In the genomic region with DNA sequence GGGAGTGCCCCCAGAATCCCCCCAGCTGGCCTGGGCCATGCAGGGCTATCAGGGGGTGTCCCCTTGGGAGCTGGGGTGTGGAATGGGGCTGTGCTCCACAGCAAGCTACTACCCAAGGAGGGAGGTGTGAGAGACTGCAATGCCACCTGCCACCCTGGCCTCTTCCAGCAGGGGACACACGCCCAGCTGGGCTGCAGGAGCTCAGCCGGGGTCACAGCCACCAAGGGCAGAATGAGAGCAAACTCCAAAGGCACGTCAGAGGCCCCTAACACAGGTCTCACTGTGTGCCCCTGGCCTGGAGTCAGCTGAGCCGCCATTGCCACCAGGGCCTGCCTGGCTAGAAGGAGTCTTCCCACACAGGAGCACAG, we compare ENCODE assay signal across 16 cellular contexts. TPM values are rescaled to one million over a fixed set of nuclear protein-coding genes. Genes with fewer than 3 reads are reported as not detected.
A peak's percentile ranks its signal among the peaks of the same experiment; 100 is the strongest.
DNase-seq lines count a peak whose midpoint lies in the region; ATAC-seq and TF ChIP-seq lines count a peak whose summit lies in the region.
"Had no signal": no experiment of that assay in that cellular context is flagged by ENCODE, and none has a peak within 500 bp of the region (broad histone marks: within the 10 kb centered on the region; RNA-seq: fewer than 3 reads in every experiment).

No MANE protein-coding gene starts in this region.

- H3K36me3 ChIP-seq in thyroid gland = peaks cover 22 to 27% of the 10 kb centered on the region in 2 donors

- H3K4me3 ChIP-seq in thyroid gland (replicated peaks in 1 of 3) = no peak overlapping the region
- H3K4me3 ChIP-seq: GM12878, HAP-1 had no signal

- intact Hi-C loops in thyroid gland (cut with DNase I) = no loop called here

- POLR2A ChIA-PET in activated naive CD8-positive, alpha-beta T cell treated with anti-CD3 and anti-CD28 coated beads, Interleukin-2, amount 10 ng/mL, durations not matched to agents 7 days and 5 days (lab: Charles Lee) = no interaction called here

- H3K36me3 Mint-ChIP-seq in activated naive CD8-positive, alpha-beta T cell treated with anti-CD3 and anti-CD28 coated beads, Interleukin-2, amount 10 ng/mL, durations not matched to agents 7 days and 5 days = peaks cover 2% of the 10 kb centered on the region
- H3K36me3 Mint-ChIP-seq in activated naive CD8-positive, alpha-beta T cell treated with anti-CD3 and anti-CD28 coated beads for 36 hours = no peaks in the 10 kb centered on the region
- no peaks in the 10 kb centered on the region for H3K36me3 Mint-ChIP-seq in neural crest cell (ENCODE audit: low read depth)
- peaks cover 0 to 6% of the 10 kb centered on the region in 2 donors for H3K36me3 Mint-ChIP-seq in activated T-cell treated with anti-CD3 and anti-CD28 coated beads, Interleukin-2, amount 50 U/mL, for 72 hours (ENCODE audit: insufficient read depth in 2 of 2)

- H3K4me3 Mint-ChIP-seq in activated naive CD8-positive, alpha-beta T cell treated with anti-CD3 and anti-CD28 coated beads, Interleukin-2, amount 10 ng/mL, durations not matched to agents 7 days and 5 days = no peak overlapping the region
- H3K4me3 Mint-ChIP-seq in activated naive CD8-positive, alpha-beta T cell treated with anti-CD3 and anti-CD28 coated beads for 36 hours = no peak overlapping the region
- no peak overlapping the region for H3K4me3 Mint-ChIP-seq in neural crest cell
- H3K4me3 Mint-ChIP-seq in activated T-cell treated with anti-CD3 and anti-CD28 coated beads, Interleukin-2, amount 50 U/mL, for 72 hours = no peak overlapping the region

- H3K9me3 ChIP-seq in thyroid gland = no peaks in the 10 kb centered on the region
- H3K9me3 ChIP-seq: HAP-1 had no signal

- ATAC-seq in activated naive CD8-positive, alpha-beta T cell treated with anti-CD3 and anti-CD28 coated beads, Interleukin-2, amount 10 ng/mL, durations not matched to agents 7 days and 5 days (ENCODE audit: low read depth) = no peak
- no peak for ATAC-seq in HG02981 (IDR thresholded peaks at IDR 0.05; ENCODE audit: unreplicated experiment)
- ATAC-seq in HG03378 (IDR thresholded peaks at IDR 0.05; ENCODE audit: unreplicated experiment) = no peak
- ATAC-seq in activated T-cell treated with anti-CD3 and anti-CD28 coated beads, Interleukin-2, amount 50 U/mL, for 72 hours (replicated peaks in 1 of 2) = no peak
- ATAC-seq: GM12878 had no signal

- no peaks in the 10 kb centered on the region for H3K27me3 ChIP-seq in thyroid gland

- no peak for TF ChIP-seq POLR2A in thyroid gland (IDR thresholded peaks at IDR 0.05)

- no peak for TF ChIP-seq CTCF in neural crest cell (conservative IDR thresholded peaks at IDR 0.05)
- TF ChIP-seq CTCF in thyroid gland (IDR thresholded peaks at IDR 0.05) = no peak

- 95 to 100% methylated on average over 2 to 4 of the region's 4 CpGs for whole genome bisulfite sequencing in thyroid gland, 2 donors

- no peaks in the 10 kb centered on the region for H3K27me3 Mint-ChIP-seq in activated naive CD8-positive, alpha-beta T cell treated with anti-CD3 and anti-CD28 coated beads, Interleukin-2, amount 10 ng/mL, durations not matched to agents 7 days and 5 days
- H3K27me3 Mint-ChIP-seq in activated naive CD8-positive, alpha-beta T cell treated with anti-CD3 and anti-CD28 coated beads for 36 hours = no peaks in the 10 kb centered on the region
- H3K27me3 Mint-ChIP-seq in neural crest cell (ENCODE audit: low read depth) = no peaks in the 10 kb centered on the region
- H3K27me3 Mint-ChIP-seq in activated T-cell treated with anti-CD3 and anti-CD28 coated beads, Interleukin-2, amount 50 U/mL, for 72 hours (ENCODE audit: low read depth) = no peaks in the 10 kb centered on the region

- H3K27ac Mint-ChIP-seq in activated naive CD8-positive, alpha-beta T cell treated with anti-CD3 and anti-CD28 coated beads, Interleukin-2, amount 10 ng/mL, durations not matched to agents 7 days and 5 days = no peak overlapping the region
- H3K27ac Mint-ChIP-seq in activated naive CD8-positive, alpha-beta T cell treated with anti-CD3 and anti-CD28 coated beads for 36 hours = no peak overlapping the region
- peak overlapping the region; percentile 6 for H3K27ac Mint-ChIP-seq in neural crest cell (ENCODE audit: unreplicated experiment)
- H3K27ac Mint-ChIP-seq in activated T-cell treated with anti-CD3 and anti-CD28 coated beads, Interleukin-2, amount 50 U/mL, for 72 hours = no peak overlapping the region

- no peaks in the 10 kb centered on the region for H3K9me3 Mint-ChIP-seq in activated naive CD8-positive, alpha-beta T cell treated with anti-CD3 and anti-CD28 coated beads, Interleukin-2, amount 10 ng/mL, durations not matched to agents 7 days and 5 days
- H3K9me3 Mint-ChIP-seq in activated naive CD8-positive, alpha-beta T cell treated with anti-CD3 and anti-CD28 coated beads for 36 hours = no peaks in the 10 kb centered on the region
- H3K9me3 Mint-ChIP-seq in neural crest cell = no peaks in the 10 kb centered on the region
- no peaks in the 10 kb centered on the region for H3K9me3 Mint-ChIP-seq in activated T-cell treated with anti-CD3 and anti-CD28 coated beads, Interleukin-2, amount 50 U/mL, for 72 hours

- peaks cover 27 to 35% of the 10 kb centered on the region in 2 donors for H3K4me1 ChIP-seq in thyroid gland
- H3K4me1 ChIP-seq: HAP-1 had no signal

- DNase-seq in activated naive CD8-positive, alpha-beta T cell treated with anti-CD3 and anti-CD28 coated beads, Interleukin-2, amount 10 ng/mL, durations not matched to agents 7 days and 5 days = peak; percentile 26
- DNase-seq in activated naive CD8-positive, alpha-beta T cell treated with anti-CD3 and anti-CD28 coated beads for 36 hours = no peak
- DNase-seq in epidermal melanocyte (ENCODE audit: insufficient read length, low spot score) = peak; percentile 9
- DNase-seq in neural crest cell (ENCODE audit: low read depth, low spot score) = no peak
- no peak for DNase-seq in thyroid gland
- no peak for DNase-seq in activated T-cell treated with anti-CD3 and anti-CD28 coated beads, Interleukin-2, amount 50 U/mL, for 72 hours
- DNase-seq: GDM1, NCI-H1417 treated with DMSO at 0.1 percent for 48 hours, NCI-H2029, NCI-H2171, NCI-H446 treated with DMSO at 0.1 percent for 48 hours, OCI-M1 had no signal

- peaks cover under 1% of the 10 kb centered on the region for H3K4me1 Mint-ChIP-seq in activated naive CD8-positive, alpha-beta T cell treated with anti-CD3 and anti-CD28 coated beads, Interleukin-2, amount 10 ng/mL, durations not matched to agents 7 days and 5 days
- H3K4me1 Mint-ChIP-seq in activated naive CD8-positive, alpha-beta T cell treated with anti-CD3 and anti-CD28 coated beads for 36 hours = no peaks in the 10 kb centered on the region
- H3K4me1 Mint-ChIP-seq in neural crest cell = peaks cover 16% of the 10 kb centered on the region
- no peaks in the 10 kb centered on the region for H3K4me1 Mint-ChIP-seq in activated T-cell treated with anti-CD3 and anti-CD28 coated beads, Interleukin-2, amount 50 U/mL, for 72 hours (ENCODE audit: low read depth)

- peak overlapping the region in 2 of 3 donors; percentile 12 to 65 for H3K27ac ChIP-seq in thyroid gland

RNA-seq across cellular contexts. Expression of a gene that starts 55.5 kb away (rescaled TPM):
- total RNA-seq in activated naive CD8-positive, alpha-beta T cell treated with anti-CD3 and anti-CD28 coated beads, Interleukin-2, amount 10 ng/mL, durations not matched to agents 7 days and 5 days = 10 to 100 TPM; 37.8 to 42.1 TPM
- 10 to 100 TPM; 55.2 to 56.8 TPM for total RNA-seq in activated naive CD8-positive, alpha-beta T cell treated with anti-CD3 and anti-CD28 coated beads for 36 hours
- total RNA-seq in neural crest cell (86.4 and 96.5 TPM in 2 replicates), thyroid gland (10 to 100 TPM; 19.2 to 35.0 (median 26.7) TPM)
- 10 to 100 TPM; 39.9 to 44.5 TPM for total RNA-seq in activated T-cell treated with anti-CD3 and anti-CD28 coated beads, Interleukin-2, amount 50 U/mL, for 72 hours

Comparison
In these comparisons a context has a peak if more than half of its experiments do, and no peak if none do; other contexts are left out.
1. DNase-seq: peak in activated naive CD8-positive, alpha-beta T cell treated with anti-CD3 and anti-CD28 coated beads, Interleukin-2, amount 10 ng/mL, durations not matched to agents 7 days and 5 days (single experiment) and epidermal melanocyte (single experiment); none in activated naive CD8-positive, alpha-beta T cell treated with anti-CD3 and anti-CD28 coated beads for 36 hours (single experiment), neural crest cell (single experiment), thyroid gland (0 of 2) and activated T-cell treated with anti-CD3 and anti-CD28 coated beads, Interleukin-2, amount 50 U/mL, for 72 hours (0 of 2).